ENCODE assay signal across 11 cellular contexts in genomic region chr15:89225588-89225987, GRCh38. TPM values are rescaled to one million over a fixed set of nuclear protein-coding genes. Genes with fewer than 3 reads are reported as not detected.
"Had no signal": no experiment of that assay in that cellular context is flagged by ENCODE, and none has a peak within 500 bp of the region (broad histone marks: within the 10 kb centered on the region; RNA-seq: fewer than 3 reads in every experiment).

No MANE protein-coding gene starts in this region.

- H2AFZ ChIP-seq: GM23338 had no signal

- FAIRE-seq: H1, H54, HepG2 had no signal

- DNase-seq: H9, Karpas-422, KBM-7 had no signal

- H3K4me1 Mint-ChIP-seq: GM23338 had no signal

- H3K4me3 Mint-ChIP-seq: GM23338, H9 had no signal

- H3K9me3 Mint-ChIP-seq: GM23338, H9 had no signal

- ATAC-seq: GM23338, HCT116, HepG2 had no signal

- H3K27ac Mint-ChIP-seq: GM23338, H9 had no signal

- H3K4me2 ChIP-seq: GM23338, KMS-11 had no signal

- H3K4me3 ChIP-seq: GM23338 had no signal

- H3K27ac ChIP-seq: HL-60, KMS-11 had no signal

- H3K9ac ChIP-seq: KMS-11 had no signal

RNA-seq across cellular contexts. Expression of gene RLBP1, which starts 4.2 kb away (rescaled TPM):
- total RNA-seq: GM23338, H1, H9, HepG2, HT1080 had no signal
- polyA plus RNA-seq: GM23338 had no signal
